Comparison of ENCODE assay signal across 7 cellular contexts in genomic region chr1:39539252-39539790, GRCh38. TPM values are rescaled to one million over a fixed set of nuclear protein-coding genes. Genes with fewer than 3 reads are reported as not detected.
DNase-seq lines count a peak whose midpoint lies in the region; ATAC-seq, FAIRE-seq and TF ChIP-seq lines count a peak whose summit lies in the region.

No MANE protein-coding gene starts in this region.

- H3K4me3 ChIP-seq in OCI-LY7 (ENCODE audit: low read depth, low read length, poor library complexity, severe bottlenecking): no peak overlapping the region

- peaks cover 3 to 9% of the 10 kb centered on the region in 2 donors for H3K36me3 Mint-ChIP-seq in activated T-cell treated with anti-CD3 and anti-CD28 coated beads, Interleukin-2, amount 50 U/mL, for 72 hours (ENCODE audit: insufficient read depth in 2 of 2)

- no peak overlapping the region for H2AFZ ChIP-seq in OCI-LY7 (ENCODE audit: low read length)

- no peaks in the 10 kb centered on the region for H3K9me2 ChIP-seq in OCI-LY7 (ENCODE audit: insufficient read depth, low read length)

- H3K9me3 ChIP-seq in OCI-LY7 (ENCODE audit: low read length): no peaks in the 10 kb centered on the region

- H3K4me2 ChIP-seq in OCI-LY7 (ENCODE audit: low read length): no peak overlapping the region

- no peaks in the 10 kb centered on the region for H3K79me2 ChIP-seq in OCI-LY7 (ENCODE audit: insufficient read depth, low read depth, low read length)

- no peak for FAIRE-seq in frontal cortex (lab: Jason Lieb, UNC)

- CTCF ChIA-PET in OCI-LY7 (lab: Charles Lee; ENCODE audit: unreplicated experiment): interaction anchor here (0.6 to 1.0 kb wide), 3 partner anchors 30 to 128 kb away, joined by 3 to 5 read pairs (median 3); no protein-coding TSS in a partner anchor

- H3K4me1 ChIP-seq in OCI-LY7 (ENCODE audit: insufficient read depth, low read length, poor library complexity, severe bottlenecking): peaks cover 19% of the 10 kb centered on the region

- H3K9me3 Mint-ChIP-seq in activated T-cell treated with anti-CD3 and anti-CD28 coated beads, Interleukin-2, amount 50 U/mL, for 72 hours: no peaks in the 10 kb centered on the region

- no peak overlapping the region for H3K27ac Mint-ChIP-seq in activated T-cell treated with anti-CD3 and anti-CD28 coated beads, Interleukin-2, amount 50 U/mL, for 72 hours

- no peaks in the 10 kb centered on the region for H3K27me3 Mint-ChIP-seq in activated T-cell treated with anti-CD3 and anti-CD28 coated beads, Interleukin-2, amount 50 U/mL, for 72 hours (ENCODE audit: low read depth)

- no peaks in the 10 kb centered on the region for H3K4me1 Mint-ChIP-seq in activated T-cell treated with anti-CD3 and anti-CD28 coated beads, Interleukin-2, amount 50 U/mL, for 72 hours (ENCODE audit: low read depth)

- peak; percentile 81 to 82 for ATAC-seq in activated T-cell treated with anti-CD3 and anti-CD28 coated beads, Interleukin-2, amount 50 U/mL, for 72 hours (replicated peaks in 1 of 2)
- no peak for ATAC-seq in GM21528 (IDR thresholded peaks at IDR 0.05; ENCODE audit: low FRiP score, unreplicated experiment)

- H4K20me1 ChIP-seq in OCI-LY7 (ENCODE audit: insufficient read depth, low read length): no peaks in the 10 kb centered on the region

- peaks cover 50% of the 10 kb centered on the region; the same call in 1 of the 2 replicates for H3K36me3 ChIP-seq in OCI-LY7 (ENCODE audit: insufficient read depth, low read length)

- H3K4me3 Mint-ChIP-seq in activated T-cell treated with anti-CD3 and anti-CD28 coated beads, Interleukin-2, amount 50 U/mL, for 72 hours: no peak overlapping the region

- intact Hi-C loops in OCI-LY7 (cut with micrococcal nuclease; ENCODE audit: unreplicated experiment): loop anchor here (2.0 to 10.0 kb wide), 5 partner anchors 33 to 347 kb away; no protein-coding TSS in a partner anchor

- POLR2A ChIA-PET in OCI-LY7 (lab: Charles Lee): no interaction called here

- DNase-seq in GM10266 (ENCODE audit: extremely low spot score) (peak; percentile 79), HuH-7 (ENCODE audit: low spot score) (peak; percentile 87), OCI-LY7 (ENCODE audit: low spot score) (peak; percentile 73), frontal cortex (ENCODE audit: low spot score in 2 of 2) (peak; percentile 53 to 80), occipital lobe (lab: John Stamatoyannopoulos, UW) (peak; percentile 21)
- peak; percentile 38 to 63 for DNase-seq in activated T-cell treated with anti-CD3 and anti-CD28 coated beads, Interleukin-2, amount 50 U/mL, for 72 hours

- peak; percentile 86 for TF ChIP-seq CTCF in GM10266 (IDR thresholded peaks at IDR 0.05; ENCODE audit: control insufficient read depth, insufficient read depth, low read depth, missing control alignments)
- TF ChIP-seq CTCF in OCI-LY7 (conservative IDR thresholded peaks at IDR 0.05; ENCODE audit: low read length): peak; percentile 99

- no TSS peak for BruUV-seq in OCI-LY7 (replicated peaks; lab: Mats Ljungman, UMichigan)

- H3K27ac ChIP-seq in OCI-LY7 (ENCODE audit: low read depth, low read length, poor library complexity, severe bottlenecking): no peak overlapping the region

RNA-seq across cellular contexts. Expression of gene PABPC4, which starts 37.3 kb away (rescaled TPM):
- 132 and 166 TPM in 2 replicates for total RNA-seq in OCI-LY7 (2014; rRNA removed; shearing (Covaris generic))
- total RNA-seq in OCI-LY7 (2022) (292 and 315 TPM in 2 replicates), frontal cortex (126 TPM), occipital lobe (94.2 TPM)
- 100 to 1,000 TPM; 333 to 424 TPM for total RNA-seq in activated T-cell treated with anti-CD3 and anti-CD28 coated beads, Interleukin-2, amount 50 U/mL, for 72 hours

RNA-seq across cellular contexts. Expression of gene BMP8A, which starts 47.9 kb away (rescaled TPM):
- 0.32 and 0.64 TPM in 2 replicates for total RNA-seq in OCI-LY7 (2014; rRNA removed; shearing (Covaris generic))
- 0.44 TPM in 1 of 2 replicates, not detected in the other for total RNA-seq in OCI-LY7 (2022)
- under 1 TPM; 0.35 to 0.38 TPM for total RNA-seq in activated T-cell treated with anti-CD3 and anti-CD28 coated beads, Interleukin-2, amount 50 U/mL, for 72 hours
- total RNA-seq in frontal cortex: 0.41 TPM
- total RNA-seq in occipital lobe: 0.16 TPM

Comparison
In these comparisons a context has a peak if more than half of its experiments do, and no peak if none do; other contexts are left out.
1. DNase-seq: peak in every context shown above with its lines; median percentile 87 in HuH-7; 79 in GM10266; 73 in OCI-LY7; 66 in frontal cortex; 50 in activated T-cell treated with anti-CD3 and anti-CD28 coated beads, Interleukin-2, amount 50 U/mL, for 72 hours; 21 in occipital lobe.